In the genomic region with DNA sequence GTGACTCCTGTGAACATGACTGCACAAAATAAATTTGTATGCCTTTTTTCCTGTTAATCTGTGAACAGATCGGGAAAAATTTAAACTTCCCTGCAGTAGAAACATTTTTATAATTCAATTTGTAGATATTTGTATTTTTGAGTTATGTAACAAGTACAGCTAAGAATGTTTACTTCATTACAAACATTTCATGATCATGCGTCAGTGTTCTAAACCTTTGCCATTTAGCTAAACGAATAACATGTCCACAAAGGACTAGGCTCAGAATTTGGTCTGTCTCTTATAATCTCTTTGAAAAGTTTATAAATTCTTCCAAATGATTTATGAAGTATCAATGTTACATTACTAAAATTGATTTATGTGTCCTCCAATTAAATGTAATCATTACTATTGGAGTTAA, we compare ENCODE assay signal across 2 cellular contexts.
TF ChIP-seq lines count a peak whose summit lies in the region.

No MANE protein-coding gene starts in this region.

TF ChIP-seq in GM23338, 12 proteins besides CTCF, POLR2A, EP300 and RAD21 (continues in another document):
- TF ChIP-seq, protein P1, sequence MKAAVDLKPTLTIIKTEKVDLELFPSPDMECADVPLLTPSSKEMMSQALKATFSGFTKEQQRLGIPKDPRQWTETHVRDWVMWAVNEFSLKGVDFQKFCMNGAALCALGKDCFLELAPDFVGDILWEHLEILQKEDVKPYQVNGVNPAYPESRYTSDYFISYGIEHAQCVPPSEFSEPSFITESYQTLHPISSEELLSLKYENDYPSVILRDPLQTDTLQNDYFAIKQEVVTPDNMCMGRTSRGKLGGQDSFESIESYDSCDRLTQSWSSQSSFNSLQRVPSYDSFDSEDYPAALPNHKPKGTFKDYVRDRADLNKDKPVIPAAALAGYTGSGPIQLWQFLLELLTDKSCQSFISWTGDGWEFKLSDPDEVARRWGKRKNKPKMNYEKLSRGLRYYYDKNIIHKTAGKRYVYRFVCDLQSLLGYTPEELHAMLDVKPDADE (IDR thresholded peaks at IDR 0.05) = no peak
- no peak for TF ChIP-seq STAT1 (IDR thresholded peaks at IDR 0.05; ENCODE audit: unreplicated experiment)
- no peak for TF ChIP-seq POLR2AphosphoS5 (IDR thresholded peaks at IDR 0.05; ENCODE audit: low read depth)
- no peak for TF ChIP-seq EZH2 (IDR thresholded peaks at IDR 0.05; ENCODE audit: low read depth, unreplicated experiment)
- TF ChIP-seq JUNB (IDR thresholded peaks at IDR 0.05; ENCODE audit: unreplicated experiment) = no peak
- TF ChIP-seq ZNF114 (CRISPR knock-in tag; IDR thresholded peaks at IDR 0.05) = no peak
- TF ChIP-seq ZNF331 (CRISPR knock-in tag; IDR thresholded peaks at IDR 0.05; ENCODE audit: low read depth) = no peak
- no peak for TF ChIP-seq CREB1 (CRISPR knock-in tag; IDR thresholded peaks at IDR 0.05; ENCODE audit: low read depth)
- TF ChIP-seq, protein P2, sequence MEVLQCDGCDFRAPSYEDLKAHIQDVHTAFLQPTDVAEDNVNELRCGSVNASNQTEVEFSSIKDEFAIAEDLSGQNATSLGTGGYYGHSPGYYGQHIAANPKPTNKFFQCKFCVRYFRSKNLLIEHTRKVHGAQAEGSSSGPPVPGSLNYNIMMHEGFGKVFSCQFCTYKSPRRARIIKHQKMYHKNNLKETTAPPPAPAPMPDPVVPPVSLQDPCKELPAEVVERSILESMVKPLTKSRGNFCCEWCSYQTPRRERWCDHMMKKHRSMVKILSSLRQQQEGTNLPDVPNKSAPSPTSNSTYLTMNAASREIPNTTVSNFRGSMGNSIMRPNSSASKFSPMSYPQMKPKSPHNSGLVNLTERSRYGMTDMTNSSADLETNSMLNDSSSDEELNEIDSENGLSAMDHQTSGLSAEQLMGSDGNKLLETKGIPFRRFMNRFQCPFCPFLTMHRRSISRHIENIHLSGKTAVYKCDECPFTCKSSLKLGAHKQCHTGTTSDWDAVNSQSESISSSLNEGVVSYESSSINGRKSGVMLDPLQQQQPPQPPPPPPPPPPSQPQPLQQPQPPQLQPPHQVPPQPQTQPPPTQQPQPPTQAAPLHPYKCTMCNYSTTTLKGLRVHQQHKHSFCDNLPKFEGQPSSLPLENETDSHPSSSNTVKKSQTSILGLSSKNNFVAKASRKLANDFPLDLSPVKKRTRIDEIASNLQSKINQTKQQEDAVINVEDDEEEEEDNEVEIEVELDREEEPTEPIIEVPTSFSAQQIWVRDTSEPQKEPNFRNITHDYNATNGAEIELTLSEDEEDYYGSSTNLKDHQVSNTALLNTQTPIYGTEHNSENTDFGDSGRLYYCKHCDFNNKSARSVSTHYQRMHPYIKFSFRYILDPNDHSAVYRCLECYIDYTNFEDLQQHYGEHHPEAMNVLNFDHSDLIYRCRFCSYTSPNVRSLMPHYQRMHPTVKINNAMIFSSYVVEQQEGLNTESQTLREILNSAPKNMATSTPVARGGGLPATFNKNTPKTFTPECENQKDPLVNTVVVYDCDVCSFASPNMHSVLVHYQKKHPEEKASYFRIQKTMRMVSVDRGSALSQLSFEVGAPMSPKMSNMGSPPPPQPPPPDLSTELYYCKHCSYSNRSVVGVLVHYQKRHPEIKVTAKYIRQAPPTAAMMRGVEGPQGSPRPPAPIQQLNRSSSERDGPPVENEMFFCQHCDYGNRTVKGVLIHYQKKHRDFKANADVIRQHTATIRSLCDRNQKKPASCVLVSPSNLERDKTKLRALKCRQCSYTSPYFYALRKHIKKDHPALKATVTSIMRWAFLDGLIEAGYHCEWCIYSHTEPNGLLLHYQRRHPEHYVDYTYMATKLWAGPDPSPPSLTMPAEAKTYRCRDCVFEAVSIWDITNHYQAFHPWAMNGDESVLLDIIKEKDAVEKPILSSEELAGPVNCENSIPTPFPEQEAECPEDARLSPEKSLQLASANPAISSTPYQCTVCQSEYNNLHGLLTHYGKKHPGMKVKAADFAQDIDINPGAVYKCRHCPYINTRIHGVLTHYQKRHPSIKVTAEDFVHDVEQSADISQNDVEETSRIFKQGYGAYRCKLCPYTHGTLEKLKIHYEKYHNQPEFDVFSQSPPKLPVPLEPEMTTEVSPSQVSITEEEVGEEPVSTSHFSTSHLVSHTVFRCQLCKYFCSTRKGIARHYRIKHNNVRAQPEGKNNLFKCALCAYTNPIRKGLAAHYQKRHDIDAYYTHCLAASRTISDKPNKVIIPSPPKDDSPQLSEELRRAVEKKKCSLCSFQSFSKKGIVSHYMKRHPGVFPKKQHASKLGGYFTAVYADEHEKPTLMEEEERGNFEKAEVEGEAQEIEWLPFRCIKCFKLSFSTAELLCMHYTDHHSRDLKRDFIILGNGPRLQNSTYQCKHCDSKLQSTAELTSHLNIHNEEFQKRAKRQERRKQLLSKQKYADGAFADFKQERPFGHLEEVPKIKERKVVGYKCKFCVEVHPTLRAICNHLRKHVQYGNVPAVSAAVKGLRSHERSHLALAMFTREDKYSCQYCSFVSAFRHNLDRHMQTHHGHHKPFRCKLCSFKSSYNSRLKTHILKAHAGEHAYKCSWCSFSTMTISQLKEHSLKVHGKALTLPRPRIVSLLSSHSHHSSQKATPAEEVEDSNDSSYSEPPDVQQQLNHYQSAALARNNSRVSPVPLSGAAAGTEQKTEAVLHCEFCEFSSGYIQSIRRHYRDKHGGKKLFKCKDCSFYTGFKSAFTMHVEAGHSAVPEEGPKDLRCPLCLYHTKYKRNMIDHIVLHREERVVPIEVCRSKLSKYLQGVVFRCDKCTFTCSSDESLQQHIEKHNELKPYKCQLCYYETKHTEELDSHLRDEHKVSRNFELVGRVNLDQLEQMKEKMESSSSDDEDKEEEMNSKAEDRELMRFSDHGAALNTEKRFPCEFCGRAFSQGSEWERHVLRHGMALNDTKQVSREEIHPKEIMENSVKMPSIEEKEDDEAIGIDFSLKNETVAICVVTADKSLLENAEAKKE (CRISPR knock-in tag; IDR thresholded peaks at IDR 0.05) = no peak
- TF ChIP-seq, protein P3, sequence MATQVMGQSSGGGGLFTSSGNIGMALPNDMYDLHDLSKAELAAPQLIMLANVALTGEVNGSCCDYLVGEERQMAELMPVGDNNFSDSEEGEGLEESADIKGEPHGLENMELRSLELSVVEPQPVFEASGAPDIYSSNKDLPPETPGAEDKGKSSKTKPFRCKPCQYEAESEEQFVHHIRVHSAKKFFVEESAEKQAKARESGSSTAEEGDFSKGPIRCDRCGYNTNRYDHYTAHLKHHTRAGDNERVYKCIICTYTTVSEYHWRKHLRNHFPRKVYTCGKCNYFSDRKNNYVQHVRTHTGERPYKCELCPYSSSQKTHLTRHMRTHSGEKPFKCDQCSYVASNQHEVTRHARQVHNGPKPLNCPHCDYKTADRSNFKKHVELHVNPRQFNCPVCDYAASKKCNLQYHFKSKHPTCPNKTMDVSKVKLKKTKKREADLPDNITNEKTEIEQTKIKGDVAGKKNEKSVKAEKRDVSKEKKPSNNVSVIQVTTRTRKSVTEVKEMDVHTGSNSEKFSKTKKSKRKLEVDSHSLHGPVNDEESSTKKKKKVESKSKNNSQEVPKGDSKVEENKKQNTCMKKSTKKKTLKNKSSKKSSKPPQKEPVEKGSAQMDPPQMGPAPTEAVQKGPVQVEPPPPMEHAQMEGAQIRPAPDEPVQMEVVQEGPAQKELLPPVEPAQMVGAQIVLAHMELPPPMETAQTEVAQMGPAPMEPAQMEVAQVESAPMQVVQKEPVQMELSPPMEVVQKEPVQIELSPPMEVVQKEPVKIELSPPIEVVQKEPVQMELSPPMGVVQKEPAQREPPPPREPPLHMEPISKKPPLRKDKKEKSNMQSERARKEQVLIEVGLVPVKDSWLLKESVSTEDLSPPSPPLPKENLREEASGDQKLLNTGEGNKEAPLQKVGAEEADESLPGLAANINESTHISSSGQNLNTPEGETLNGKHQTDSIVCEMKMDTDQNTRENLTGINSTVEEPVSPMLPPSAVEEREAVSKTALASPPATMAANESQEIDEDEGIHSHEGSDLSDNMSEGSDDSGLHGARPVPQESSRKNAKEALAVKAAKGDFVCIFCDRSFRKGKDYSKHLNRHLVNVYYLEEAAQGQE (IDR thresholded peaks at IDR 0.05; ENCODE audit: unreplicated experiment) = no peak

TF ChIP-seq in IMR-90, 13 proteins besides CTCF, POLR2A, EP300 and RAD21:
- TF ChIP-seq RCOR1 (IDR thresholded peaks at IDR 0.05; ENCODE audit: insufficient replicate concordance, low read length) (no peak), SMC3 (IDR thresholded peaks at IDR 0.05; ENCODE audit: low read depth, low read length) (no peak), CHD1 (IDR thresholded peaks at IDR 0.05; ENCODE audit: low read depth, low read length) (no peak), MXI1 (IDR thresholded peaks at IDR 0.05; ENCODE audit: borderline replicate concordance, low read depth, low read length) (no peak), FOS (IDR thresholded peaks at IDR 0.05; ENCODE audit: low read depth, low read length) (no peak), NFE2L2 (IDR thresholded peaks at IDR 0.05; ENCODE audit: low read depth, low read length) (no peak), MAFK (IDR thresholded peaks at IDR 0.05; ENCODE audit: low read depth, low read length) (no peak), MAZ (IDR thresholded peaks at IDR 0.05; ENCODE audit: borderline replicate concordance, low read depth, low read length) (no peak), CEBPB (IDR thresholded peaks at IDR 0.05; ENCODE audit: low read depth, low read length) (no peak)
- TF ChIP-seq, protein P4, sequence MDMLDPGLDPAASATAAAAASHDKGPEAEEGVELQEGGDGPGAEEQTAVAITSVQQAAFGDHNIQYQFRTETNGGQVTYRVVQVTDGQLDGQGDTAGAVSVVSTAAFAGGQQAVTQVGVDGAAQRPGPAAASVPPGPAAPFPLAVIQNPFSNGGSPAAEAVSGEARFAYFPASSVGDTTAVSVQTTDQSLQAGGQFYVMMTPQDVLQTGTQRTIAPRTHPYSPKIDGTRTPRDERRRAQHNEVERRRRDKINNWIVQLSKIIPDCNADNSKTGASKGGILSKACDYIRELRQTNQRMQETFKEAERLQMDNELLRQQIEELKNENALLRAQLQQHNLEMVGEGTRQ (IDR thresholded peaks at IDR 0.05; ENCODE audit: low read depth, low read length) = no peak
TF ChIP-seq in IMR-90: peak in this region for 0.
